ENCODE assay signal across 1 cellular context in genomic region chr14:29069228-29069627, GRCh38.
A peak's percentile ranks its signal among the peaks of the same experiment; 100 is the strongest.
TF ChIP-seq lines count a peak whose summit lies in the region.

No MANE protein-coding gene starts in this region.

TF ChIP-seq in HepG2, 621 proteins besides CTCF, POLR2A, EP300 and RAD21:
- TF ChIP-seq HNRNPK (IDR thresholded peaks at IDR 0.05; ENCODE audit: low read depth, low read length, poor library complexity, severe bottlenecking) (peak; percentile 91), TIGD3 (CRISPR knock-in tag; IDR thresholded peaks at IDR 0.05; ENCODE audit: borderline replicate concordance) (no peak)
